Comparison of ENCODE assay signal across 15 cellular contexts in genomic region chr6:109024784-109025183, GRCh38.
A peak's percentile ranks its signal among the peaks of the same experiment; 100 is the strongest.
DNase-seq lines count a peak whose midpoint lies in the region; ATAC-seq, FAIRE-seq and TF ChIP-seq lines count a peak whose summit lies in the region.
"Had no signal": no experiment of that assay in that cellular context is flagged by ENCODE, and none has a peak within 500 bp of the region (broad histone marks: within the 10 kb centered on the region; RNA-seq: fewer than 3 reads in every experiment).

No MANE protein-coding gene starts in this region.

- peaks cover 26% of the 10 kb centered on the region for H3K79me2 ChIP-seq in parathyroid adenoma

- ATAC-seq in GM21367 (IDR thresholded peaks at IDR 0.05; ENCODE audit: unreplicated experiment): no peak
- ATAC-seq: stimulated activated naive CD8-positive, alpha-beta T cell treated with anti-CD3 and anti-CD28 coated beads, Interleukin-15, amount 100 ng/mL, for 72 hours had no signal

- DNase-seq in SK-MEL-5 (ENCODE audit: low read depth, low spot score) (peak; percentile 68), fibroblast of the aortic adventitia (ENCODE audit: low read depth) (peak; percentile 33), NCI-H146 treated with DMSO at 0.1 percent for 48 hours (lab: John Stamatoyannopoulos, UW; ENCODE audit: unreplicated experiment) (no peak), small intestine (no peak)
- DNase-seq in activated CD4-positive, alpha-beta T cell treated with anti-CD3 and anti-CD28 coated beads, Interleukin-2, amount 50 U/mL, for 4 hours: no peak
- DNase-seq: anterior cingulate cortex; naive B cell; NCI-H1694 treated with DMSO at 0.1 percent for 48 hours; NCI-H526; sigmoid colon; stimulated activated naive CD8-positive, alpha-beta T cell treated with anti-CD3 and anti-CD28 coated beads, Interleukin-15, amount 100 ng/mL, for 72 hours had no signal

- in situ Hi-C loops in SK-MEL-5 (cut with HindIII; ENCODE audit: low pct_unique_long_range_greater_than_20kb, low sequenced_read_pairs): no loop called here

- H3K27ac ChIP-seq in HEK293 (ENCODE audit: extremely low read depth, low read depth, low read length): no peak overlapping the region
- peak overlapping the region; percentile 4 for H3K27ac ChIP-seq in parathyroid adenoma
- no peak overlapping the region for H3K27ac ChIP-seq in small intestine (ENCODE audit: low read depth in 1 of 2, low read length in 1 of 2)
- H3K27ac ChIP-seq: RWPE1, sigmoid colon had no signal

- POLR2A ChIA-PET in HEK293 (lab: Yijun Ruan, JAX): no interaction called here

- H3K9me3 ChIP-seq in HEK293 (ENCODE audit: control insufficient read depth, insufficient read depth, low read depth, low read length) (no peaks in the 10 kb centered on the region), parathyroid adenoma (ENCODE audit: control insufficient read depth, low read length) (no peaks in the 10 kb centered on the region), small intestine (ENCODE audit: control insufficient read depth, low read depth) (no peaks in the 10 kb centered on the region)
- H3K9me3 ChIP-seq: sigmoid colon had no signal

- H3K27me3 ChIP-seq in parathyroid adenoma (ENCODE audit: control insufficient read depth, insufficient read depth, low read length): no peaks in the 10 kb centered on the region
- no peaks in the 10 kb centered on the region for H3K27me3 ChIP-seq in small intestine (ENCODE audit: control insufficient read depth in 2 of 2, insufficient read depth in 2 of 2, low read length in 2 of 2)
- H3K27me3 ChIP-seq: sigmoid colon had no signal

- no peak overlapping the region for H3K4me2 ChIP-seq in parathyroid adenoma (ENCODE audit: low read length)

- H3K4me1 ChIP-seq in HEK293 (ENCODE audit: control insufficient read depth, insufficient read depth, low read length) (peaks cover 14% of the 10 kb centered on the region; the same call in 1 of the 2 replicates), parathyroid adenoma (peaks cover 23% of the 10 kb centered on the region), small intestine (ENCODE audit: control insufficient read depth in 2 of 2, insufficient read depth in 1 of 2, low read depth in 1 of 2, low read length in 1 of 2) (no peaks in the 10 kb centered on the region)

- CTCF ChIA-PET in HEK293 (lab: Yijun Ruan, JAX): interaction anchor here (0.7 kb wide), 1 partner anchor 1178 kb away, joined by 3 read pairs; no protein-coding TSS in a partner anchor

- WGBS in small intestine, 3 donors: 89 to 98% (median 94%) methylated on average over 4 of the region's 4 CpGs

- TF ChIP-seq CTCF in HEK293 (tag by site-specific recombination; IDR thresholded peaks at IDR 0.05) (no peak), fibroblast of the aortic adventitia (IDR thresholded peaks at IDR 0.05; ENCODE audit: insufficient read depth, low read length) (peak; percentile 18), parathyroid adenoma (IDR thresholded peaks at IDR 0.05) (peak; percentile 36)

- no peaks in the 10 kb centered on the region for H3K36me3 ChIP-seq in HEK293 (ENCODE audit: control insufficient read depth in 2 of 2, insufficient read depth in 1 of 2, low read length in 2 of 2)
- H3K36me3 ChIP-seq in parathyroid adenoma (ENCODE audit: control insufficient read depth, insufficient read depth, low read length): no peaks in the 10 kb centered on the region
- no peaks in the 10 kb centered on the region for H3K36me3 ChIP-seq in small intestine (ENCODE audit: control insufficient read depth in 2 of 2, insufficient read depth in 2 of 2, low read length in 2 of 2)
- H3K36me3 ChIP-seq: sigmoid colon had no signal

- no peak overlapping the region for H3K9ac ChIP-seq in parathyroid adenoma

- peak overlapping the region; percentile 36 for H2AFZ ChIP-seq in parathyroid adenoma

- no peak overlapping the region for H3K4me3 ChIP-seq in HEK293 (ENCODE audit: low read depth, low read length)
- H3K4me3 ChIP-seq in fibroblast of the aortic adventitia (ENCODE audit: low read depth, low read length): no peak overlapping the region
- no peak overlapping the region for H3K4me3 ChIP-seq in parathyroid adenoma (ENCODE audit: low read depth, low read length)
- H3K4me3 ChIP-seq in small intestine (ENCODE audit: low read depth in 1 of 2, low read length in 2 of 2): no peak overlapping the region
- H3K4me3 ChIP-seq: sigmoid colon had no signal

- no peak for FAIRE-seq in small intestine (lab: Jason Lieb, UNC)

TF ChIP-seq in HEK293, 187 proteins besides CTCF, POLR2A, EP300 and RAD21:
- TF ChIP-seq MZF1 (tag by site-specific recombination; IDR thresholded peaks at IDR 0.05; ENCODE audit: borderline replicate concordance) (0 out of 2 replicates have a peak, but pooled peaks have one; percentile 33), ZNF623 (tag by site-specific recombination; IDR thresholded peaks at IDR 0.05) (no peak), ZNF148 (tag by site-specific recombination; IDR thresholded peaks at IDR 0.05; ENCODE audit: borderline replicate concordance) (no peak), ZNF518A (tag by site-specific recombination; conservative IDR thresholded peaks at IDR 0.05; ENCODE audit: low read depth) (no peak)

Comparison
In these comparisons a context has a peak if more than half of its experiments do, and no peak if none do; other contexts are left out.
1. DNase-seq: peak in SK-MEL-5 (single experiment) and fibroblast of the aortic adventitia (single experiment); none in activated CD4-positive, alpha-beta T cell treated with anti-CD3 and anti-CD28 coated beads, Interleukin-2, amount 50 U/mL, for 4 hours (0 of 2), NCI-H146 treated with DMSO at 0.1 percent for 48 hours (single experiment) and small intestine (single experiment).